8 cellular contexts compared by ENCODE assay signal in genomic region chr6:161948462-161948861, GRCh38.
"Had no signal": no experiment of that assay in that cellular context is flagged by ENCODE, and none has a peak within 500 bp of the region (broad histone marks: within the 10 kb centered on the region; RNA-seq: fewer than 3 reads in every experiment).

No MANE protein-coding gene starts in this region.

- H3K27ac ChIP-seq: HL-60 had no signal

- H3K27me3 Mint-ChIP-seq: IgD-negative memory B cell had no signal

- FAIRE-seq: HepG2, HTR-8/SVneo, K562 had no signal

- H3K4me3 Mint-ChIP-seq: IgD-negative memory B cell had no signal

- H3K4me1 Mint-ChIP-seq: IgD-negative memory B cell had no signal

- H3K4me3 ChIP-seq: K562 had no signal

- DNase-seq: IMR-90, KBM-7, KG1 had no signal

- H3K27ac Mint-ChIP-seq: IgD-negative memory B cell had no signal

- H3K36me3 Mint-ChIP-seq: IgD-negative memory B cell had no signal
